1 cellular context compared by ENCODE assay signal in genomic region chr12:3077572-3078081, GRCh38.
TF ChIP-seq lines count a peak whose summit lies in the region.

No MANE protein-coding gene starts in this region.

TF ChIP-seq in K562, 482 proteins besides CTCF, POLR2A, EP300 and RAD21 (continued from another document):
- TF ChIP-seq CGGBP1 (CRISPR knock-in tag; IDR thresholded peaks at IDR 0.05) (no peak), BHLHE40 (IDR thresholded peaks at IDR 0.05; ENCODE audit: low read length) (no peak), CTBP1 (IDR thresholded peaks at IDR 0.05; ENCODE audit: borderline replicate concordance) (no peak), HMGN3 (IDR thresholded peaks at IDR 0.05; ENCODE audit: borderline replicate concordance, extremely low read depth, insufficient read length, low read depth, low read length) (no peak), NFXL1 (CRISPR knock-in tag; IDR thresholded peaks at IDR 0.05) (no peak), ZNF184 (CRISPR knock-in tag; IDR thresholded peaks at IDR 0.05) (no peak), KLF1 (tag; IDR thresholded peaks at IDR 0.05) (no peak)
